ENCODE assay signal across 11 cellular contexts in the genomic region with DNA sequence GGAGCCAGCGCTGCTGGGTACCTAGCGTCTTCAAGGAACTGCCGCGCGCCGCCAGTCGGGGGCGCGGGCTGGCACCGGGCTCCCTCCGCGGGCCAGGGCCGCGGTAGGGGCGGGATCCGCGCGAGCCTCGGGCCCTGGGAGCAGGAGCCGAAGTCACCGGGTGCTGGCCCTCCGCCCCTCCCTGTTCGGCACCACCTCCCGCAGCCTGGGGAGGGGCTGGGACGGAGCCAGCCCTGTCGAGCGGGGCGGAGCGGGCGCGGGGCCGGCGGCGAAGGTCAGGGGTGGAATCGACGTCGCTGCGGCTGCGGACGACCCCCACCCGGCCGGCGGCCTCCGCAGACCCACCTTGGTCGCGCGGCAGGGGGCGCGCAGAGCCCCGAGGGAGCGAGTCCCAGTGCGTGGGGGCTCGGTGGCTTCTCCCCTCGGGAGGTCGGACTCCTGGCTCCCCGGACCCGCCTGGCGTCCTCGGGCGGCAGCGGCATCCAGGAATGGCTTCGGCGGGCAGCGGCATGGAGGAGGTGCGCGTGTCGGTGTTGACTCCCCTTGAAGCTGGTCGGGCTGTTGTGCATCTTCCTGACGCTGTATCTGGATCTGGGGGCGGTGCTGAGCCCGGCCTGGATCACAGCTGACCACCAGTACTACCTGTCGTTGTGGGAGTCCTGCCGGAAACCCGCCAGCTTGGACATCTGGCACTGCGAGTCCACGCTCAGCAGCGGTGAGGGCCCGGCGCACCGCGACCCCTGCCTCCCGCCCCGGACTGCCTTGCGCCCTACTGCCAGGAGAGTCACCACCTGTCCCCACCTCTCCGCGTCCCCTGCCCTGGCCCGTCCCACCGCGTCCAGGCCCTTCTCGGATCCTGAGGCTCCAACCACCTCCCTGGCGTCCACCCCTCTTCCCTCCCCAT. TPM values are rescaled to one million over a fixed set of nuclear protein-coding genes. Genes with fewer than 3 reads are reported as not detected.
DNase-seq lines count a peak whose midpoint lies in the region; ATAC-seq, FAIRE-seq and TF ChIP-seq lines count a peak whose summit lies in the region.
"Had no signal": no experiment of that assay in that cellular context is flagged by ENCODE, and none has a peak within 500 bp of the region (broad histone marks: within the 10 kb centered on the region; RNA-seq: fewer than 3 reads in every experiment).

No MANE protein-coding gene starts in this region.

- no peak overlapping the region for H2AK5ac ChIP-seq in H1 (ENCODE audit: low read depth, low read length)

- peak overlapping the region; percentile 77 to 79 for H3K27ac ChIP-seq in liver (ENCODE audit: low read depth in 1 of 2, low read length in 2 of 2)
- no peak overlapping the region for H3K27ac ChIP-seq in HepG2 (ENCODE audit: extremely low read length, insufficient read depth, low read length)
- no peak overlapping the region for H3K27ac ChIP-seq in H1 (ENCODE audit: low read depth, low read length)

- H4K5ac ChIP-seq in H1 (ENCODE audit: insufficient read length, low read depth, low read length) = no peak overlapping the region

- H2AFZ ChIP-seq in HepG2 (ENCODE audit: low read length) (no peak overlapping the region), H1 (ENCODE audit: low read length) (no peak overlapping the region; the same call in 1 of the 2 replicates)

- H3K56ac ChIP-seq in H1 (replicated peaks; ENCODE audit: insufficient read length, low read depth, low read length) = no peak overlapping the region

- H3K4me3 ChIP-seq in liver (ENCODE audit: low read depth in 1 of 3, low read length in 3 of 3) = peak overlapping the region; percentile 64 to 79 (median 65)
- H3K4me3 ChIP-seq in HepG2 (replicated peaks in 1 of 3; ENCODE audit: insufficient read depth in 1 of 3, low read depth in 2 of 3, low read length in 3 of 3) = no peak overlapping the region
- H3K4me3 ChIP-seq in H1 (ENCODE audit: extremely low read depth in 1 of 4, insufficient read depth in 2 of 4, low read depth in 3 of 4, low read length in 4 of 4) = peak overlapping the region; percentile 43 to 73 (median 59)

- H3K4me2 ChIP-seq in HepG2 (ENCODE audit: low read depth, low read length) (no peak overlapping the region), H1 (ENCODE audit: insufficient read depth in 1 of 2, low read depth in 2 of 2, low read length in 2 of 2) (peak overlapping the region; percentile 69 to 88)

- no peak overlapping the region for H3K27ac Mint-ChIP-seq in mesothelial cell of epicardium
- no peak overlapping the region for H3K27ac Mint-ChIP-seq in activated CD4-positive, alpha-beta memory T cell treated with anti-CD3 and anti-CD28 coated beads, Interleukin-2, amount 10 ng/mL, durations not matched to agents 7 days and 5 days
- H3K27ac Mint-ChIP-seq in stimulated activated naive CD8-positive, alpha-beta T cell treated with anti-CD3 and anti-CD28 coated beads, Interleukin-15, amount 100 ng/mL, for 72 hours = no peak overlapping the region
- H3K27ac Mint-ChIP-seq: CD4-positive, alpha-beta T cell had no signal

- no peak overlapping the region for H3K23ac ChIP-seq in H1 (ENCODE audit: insufficient read length)

- peak overlapping the region; percentile 60 for H3K18ac ChIP-seq in H1 (ENCODE audit: extremely low read depth, low read length)

- no peaks in the 10 kb centered on the region for H3K4me1 Mint-ChIP-seq in mesothelial cell of epicardium
- no peaks in the 10 kb centered on the region for H3K4me1 Mint-ChIP-seq in activated CD4-positive, alpha-beta memory T cell treated with anti-CD3 and anti-CD28 coated beads, Interleukin-2, amount 10 ng/mL, durations not matched to agents 7 days and 5 days
- no peaks in the 10 kb centered on the region for H3K4me1 Mint-ChIP-seq in stimulated activated naive CD8-positive, alpha-beta T cell treated with anti-CD3 and anti-CD28 coated beads, Interleukin-15, amount 100 ng/mL, for 72 hours

- BruUV-seq in HepG2 (replicated peaks; lab: Mats Ljungman, UMichigan) = no TSS peak

- H3K23me2 ChIP-seq in H1 (ENCODE audit: low read depth, low read length) = peaks cover 3% of the 10 kb centered on the region; the same call in 1 of the 2 replicates

- POLR2A ChIA-PET in HepG2 (lab: Yijun Ruan, JAX) (no interaction called here), H1 (lab: Charles Lee; ENCODE audit: partially characterized antibody) (no interaction called here)
- POLR2A ChIA-PET in activated CD4-positive, alpha-beta memory T cell treated with anti-CD3 and anti-CD28 coated beads, Interleukin-2, amount 10 ng/mL, durations not matched to agents 7 days and 5 days (lab: Charles Lee) = no interaction called here

- H3K9ac ChIP-seq in liver (ENCODE audit: low read depth in 1 of 2, low read length in 2 of 2) (peak overlapping the region in 1 of 2 donors; percentile 47), HepG2 (ENCODE audit: insufficient read depth, low read depth, low read length) (no peak overlapping the region), H1 (replicated peaks in 1 of 4; ENCODE audit: extremely low read depth in 1 of 4, low read depth in 3 of 4, low read length in 3 of 4) (peak overlapping the region in 2 of 4 experiments; percentile 32 to 43; a peak in 3 of 7 replicates)

- H4K8ac ChIP-seq in H1 (ENCODE audit: extremely low read depth, insufficient read depth, low read length) = no peak overlapping the region

- H3K79me2 ChIP-seq in HepG2 (ENCODE audit: insufficient read depth, low read length) = no peaks in the 10 kb centered on the region
- H3K79me2 ChIP-seq in H1 (ENCODE audit: control insufficient read depth in 1 of 2, insufficient read depth in 2 of 2, low read length in 2 of 2) = no peaks in the 10 kb centered on the region

- intact Hi-C loops in HepG2 (cut with micrococcal nuclease; ENCODE audit: unreplicated experiment) = no loop called here

- H3K36me3 Mint-ChIP-seq in mesothelial cell of epicardium = no peaks in the 10 kb centered on the region
- no peaks in the 10 kb centered on the region for H3K36me3 Mint-ChIP-seq in activated CD4-positive, alpha-beta memory T cell treated with anti-CD3 and anti-CD28 coated beads, Interleukin-2, amount 10 ng/mL, durations not matched to agents 7 days and 5 days (ENCODE audit: low read depth)

- in situ Hi-C loops in HepG2 (cut with HindIII; ENCODE audit: extremely low pct_ligation_motif_present, low pct_unique_long_range_greater_than_20kb) = no loop called here

- CTCF ChIA-PET in HepG2 (lab: Yijun Ruan, JAX; ENCODE audit: low intra/inter-chr PET ratio, low total read pairs) (no interaction called here), H1 (lab: Charles Lee; ENCODE audit: partially characterized antibody) (interaction anchor here (1.3 kb wide), 1 partner anchor 38 kb away, joined by 4 read pairs; no protein-coding TSS in a partner anchor)
- CTCF ChIA-PET in activated CD4-positive, alpha-beta memory T cell treated with anti-CD3 and anti-CD28 coated beads, Interleukin-2, amount 10 ng/mL, durations not matched to agents 7 days and 5 days (lab: Charles Lee) = no interaction called here

- no peak overlapping the region for H4K91ac ChIP-seq in H1 (replicated peaks; ENCODE audit: insufficient read length, low read length)

- no peak overlapping the region for H2BK12ac ChIP-seq in H1 (ENCODE audit: low read depth, low read length)

- no peak overlapping the region for H2BK20ac ChIP-seq in H1 (ENCODE audit: low read length)

- no peaks in the 10 kb centered on the region for H3K36me3 ChIP-seq in liver (ENCODE audit: control insufficient read depth in 4 of 4, insufficient read depth in 3 of 4, low read depth in 1 of 4, low read length in 3 of 4)
- no peaks in the 10 kb centered on the region for H3K36me3 ChIP-seq in HepG2 (replicated peaks in 1 of 2; ENCODE audit: control insufficient read depth in 1 of 2, insufficient read depth in 2 of 2, low read length in 2 of 2)
- no peaks in the 10 kb centered on the region for H3K36me3 ChIP-seq in H1 (ENCODE audit: control insufficient read depth in 2 of 4, insufficient read depth in 4 of 4, low read length in 3 of 4)

- TF ChIP-seq RAD21 in liver (IDR thresholded peaks at IDR 0.05) (no peak), HepG2 (CRISPR knock-in tag; IDR thresholded peaks at IDR 0.05) (no peak), H1 (IDR thresholded peaks at IDR 0.05 in 1 of 2, conservative IDR thresholded peaks at IDR 0.05 in 1 of 2; ENCODE audit: low read depth in 2 of 2, low read length in 2 of 2) (peak in 1 of 2 experiments; percentile 28; a peak in 2 of 4 replicates)

- TF ChIP-seq POLR2A in HepG2 (IDR thresholded peaks at IDR 0.05; ENCODE audit: insufficient read depth in 1 of 2, low read depth in 2 of 2, low read length in 2 of 2) = no peak
- TF ChIP-seq POLR2A in H1 (IDR thresholded peaks at IDR 0.05; ENCODE audit: control extremely low read depth in 1 of 2, low read depth in 2 of 2, low read length in 2 of 2) = no peak

- peaks cover 25% of the 10 kb centered on the region for H3K27me3 Mint-ChIP-seq in mesothelial cell of epicardium (ENCODE audit: low read depth)
- peaks cover 14% of the 10 kb centered on the region for H3K27me3 Mint-ChIP-seq in activated CD4-positive, alpha-beta memory T cell treated with anti-CD3 and anti-CD28 coated beads, Interleukin-2, amount 10 ng/mL, durations not matched to agents 7 days and 5 days
- H3K27me3 Mint-ChIP-seq in stimulated activated naive CD8-positive, alpha-beta T cell treated with anti-CD3 and anti-CD28 coated beads, Interleukin-15, amount 100 ng/mL, for 72 hours = peaks cover 25% of the 10 kb centered on the region

- peaks cover 0 to 8% (median 5%) of the 10 kb centered on the region in 4 donors for H3K4me1 ChIP-seq in liver (ENCODE audit: control insufficient read depth in 4 of 4, insufficient read depth in 4 of 4, low read length in 3 of 4)
- no peaks in the 10 kb centered on the region for H3K4me1 ChIP-seq in HepG2 (ENCODE audit: insufficient read depth, low read length)
- H3K4me1 ChIP-seq in H1 (replicated peaks in 1 of 4; ENCODE audit: control insufficient read depth in 3 of 4, insufficient read depth in 4 of 4, low read length in 3 of 4) = 0 out of 7 replicates have a peak, but pooled peaks cover 0 to 4% (median 0%) of the 10 kb centered on the region in 4 experiments

- FAIRE-seq in HepG2 (lab: Jason Lieb, UNC) (no peak), H1 (lab: Jason Lieb, UNC) (no peak)

- no peak overlapping the region for H2BK5ac ChIP-seq in H1 (ENCODE audit: low read depth, low read length)

- 2% methylated on average over 91 of the region's 91 CpGs for WGBS in liver
- WGBS in HepG2 (ENCODE audit: low lambda C conversion rate) = 34% methylated on average over 8 of the region's 91 CpGs
- WGBS in H1 (ENCODE audit: extremely low coverage in 1 of 2, insufficient coverage in 1 of 2, insufficient read length in 1 of 2, insufficient replicate concordance in 2 of 2, low coverage in 1 of 2, low lambda C conversion rate in 2 of 2, missing lambda C conversion rate in 1 of 2), 2 experiments = 0% methylated on average over 25 of the region's 91 CpGs; no CpG with 5 or more reads in 1 of the 2 experiments

- no peak overlapping the region for H2BK120ac ChIP-seq in H1 (replicated peaks; ENCODE audit: low read depth, low read length)

- H2BK15ac ChIP-seq in H1 (ENCODE audit: low read length) = no peak overlapping the region

- no peaks in the 10 kb centered on the region for H3K27me3 ChIP-seq in liver (ENCODE audit: control insufficient read depth in 4 of 4, insufficient read depth in 4 of 4, low read length in 3 of 4)
- H3K27me3 ChIP-seq in HepG2 (ENCODE audit: control insufficient read depth in 1 of 2, insufficient read depth in 2 of 2, low read length in 2 of 2) = no peaks in the 10 kb centered on the region
- H3K27me3 ChIP-seq in H1 (replicated peaks in 1 of 4; ENCODE audit: control insufficient read depth in 3 of 4, extremely low read depth in 1 of 4, insufficient read depth in 3 of 4, low read length in 3 of 4) = peaks cover 0 to 3% (median 2%) of the 10 kb centered on the region in 4 experiments; a peak in 3 of 7 replicates

- H3K14ac ChIP-seq in H1 (ENCODE audit: insufficient read length) = no peak overlapping the region

- no peaks in the 10 kb centered on the region for H3K9me3 Mint-ChIP-seq in mesothelial cell of epicardium
- H3K9me3 Mint-ChIP-seq in activated CD4-positive, alpha-beta memory T cell treated with anti-CD3 and anti-CD28 coated beads, Interleukin-2, amount 10 ng/mL, durations not matched to agents 7 days and 5 days = no peaks in the 10 kb centered on the region
- H3K9me3 Mint-ChIP-seq in stimulated activated naive CD8-positive, alpha-beta T cell treated with anti-CD3 and anti-CD28 coated beads, Interleukin-15, amount 100 ng/mL, for 72 hours = no peaks in the 10 kb centered on the region
- H3K9me3 Mint-ChIP-seq: CD4-positive, alpha-beta T cell had no signal

- TF ChIP-seq EP300 in HepG2 (IDR thresholded peaks at IDR 0.05; ENCODE audit: low read depth in 2 of 2, low read length in 2 of 2) (no peak), HepG2 (CRISPR knock-in tag; IDR thresholded peaks at IDR 0.05; ENCODE audit: borderline replicate concordance) (no peak), H1 (IDR thresholded peaks at IDR 0.05; ENCODE audit: borderline replicate concordance in 1 of 2, low read depth in 2 of 2, low read length in 2 of 2) (no peak)

- H3K9me3 ChIP-seq in liver (ENCODE audit: control insufficient read depth in 4 of 4, low read length in 3 of 4) (no peaks in the 10 kb centered on the region), HepG2 (ENCODE audit: low read length) (no peaks in the 10 kb centered on the region), H1 (ENCODE audit: insufficient read depth in 2 of 2, low read depth in 1 of 2, low read length in 1 of 2) (no peaks in the 10 kb centered on the region)

- H4K20me1 ChIP-seq in HepG2 (ENCODE audit: insufficient read depth, low read length) (no peaks in the 10 kb centered on the region), H1 (replicated peaks in 1 of 2; ENCODE audit: control insufficient read depth in 1 of 2, insufficient read depth in 2 of 2, low read length in 2 of 2) (no peaks in the 10 kb centered on the region)

- H3K4me3 Mint-ChIP-seq in mesothelial cell of epicardium = peak overlapping the region; percentile 62
- H3K4me3 Mint-ChIP-seq in activated CD4-positive, alpha-beta memory T cell treated with anti-CD3 and anti-CD28 coated beads, Interleukin-2, amount 10 ng/mL, durations not matched to agents 7 days and 5 days = no peak overlapping the region
- H3K4me3 Mint-ChIP-seq in stimulated activated naive CD8-positive, alpha-beta T cell treated with anti-CD3 and anti-CD28 coated beads, Interleukin-15, amount 100 ng/mL, for 72 hours = no peak overlapping the region
- H3K4me3 Mint-ChIP-seq: CD4-positive, alpha-beta T cell had no signal

- no peak for ATAC-seq in HepG2
- ATAC-seq in stimulated activated naive CD8-positive, alpha-beta T cell treated with anti-CD3 and anti-CD28 coated beads, Interleukin-15, amount 100 ng/mL, for 72 hours = no peak

- no peaks in the 10 kb centered on the region for H3K79me1 ChIP-seq in H1 (ENCODE audit: low read depth, low read length)

- no peak for TF ChIP-seq CTCF in liver (IDR thresholded peaks at IDR 0.05; ENCODE audit: low read depth, low read length, missing input control)
- no peak for TF ChIP-seq CTCF in HepG2 (CRISPR knock-in tag; IDR thresholded peaks at IDR 0.05)
- TF ChIP-seq CTCF in H1 (IDR thresholded peaks at IDR 0.05; ENCODE audit: control extremely low read depth in 1 of 3, insufficient read depth in 1 of 3, low read depth in 1 of 3, low read length in 3 of 3) = peak; percentile 21 to 22 (median 22); a peak in 3 of 4 replicates
- no peak for TF ChIP-seq CTCF in mesothelial cell of epicardium (IDR thresholded peaks at IDR 0.05; ENCODE audit: unreplicated experiment)

- H3K4ac ChIP-seq in H1 (replicated peaks; ENCODE audit: insufficient read length, low read depth, low read length) = no peak overlapping the region

- DNase-seq in HepG2 (ENCODE audit: low spot score) (no peak), H1 (ENCODE audit: low read depth in 1 of 2, low spot score in 2 of 2) (peak in 1 of 2 experiments; percentile 62), mesothelial cell of epicardium (ENCODE audit: low spot score in 2 of 2, unreplicated experiment in 2 of 2) (peak; percentile 20 to 40), superior temporal gyrus (ENCODE audit: extremely low spot score) (no peak), cerebellum (ENCODE audit: low spot score) (no peak)
- DNase-seq in activated CD4-positive, alpha-beta memory T cell treated with anti-CD3 and anti-CD28 coated beads, Interleukin-2, amount 10 ng/mL, durations not matched to agents 7 days and 5 days = no peak
- DNase-seq in stimulated activated naive CD8-positive, alpha-beta T cell treated with anti-CD3 and anti-CD28 coated beads, Interleukin-15, amount 100 ng/mL, for 72 hours = no peak
- DNase-seq: activated CD4-positive, alpha-beta T cell treated with anti-CD3 and anti-CD28 coated beads for 1 hour; CD4-positive, alpha-beta T cell; NCI-H446 treated with DMSO at 0.1 percent for 48 hours had no signal

RNA-seq across cellular contexts. Expression of gene FAM47C, which starts 50.5 kb away (rescaled TPM):
- not detected for total RNA-seq in liver
- polyA plus RNA-seq in liver = not detected
- not detected in 2 replicates for total RNA-seq in HepG2 (2016; rRNA removed; fragmentation: Illumina TruSeq; extraction: Trizol)
- not detected in 2 replicates for total RNA-seq in HepG2 (2016; cell fraction: cytosol; rRNA removed; fragmentation: Illumina TruSeq; extraction: Trizol; ENCODE audit: low read depth)
- total RNA-seq in HepG2 (2016; cell fraction: insoluble cytoplasmic fraction; rRNA removed; fragmentation: Illumina TruSeq; extraction: Trizol) = not detected in 2 replicates
- total RNA-seq in HepG2 (2016; cell fraction: membrane; rRNA removed; fragmentation: Illumina TruSeq; extraction: Trizol) = not detected in 2 replicates
- total RNA-seq in HepG2 (2016; cell fraction: nucleus; rRNA removed; fragmentation: Illumina TruSeq; extraction: Trizol) = not detected in 2 replicates
- polyA plus RNA-seq in HepG2 (2011; rRNA removed) = not detected in 2 replicates
- polyA plus RNA-seq in HepG2 (2011; cell fraction: cytosol; rRNA removed) = not detected in 2 replicates
- polyA plus RNA-seq in HepG2 (2011; cell fraction: nucleus; rRNA removed) = not detected in 2 replicates
- polyA plus RNA-seq in HepG2 (2012) = not detected in 2 replicates
- polyA plus RNA-seq in HepG2 (2016; cell fraction: cytosol; fragmentation: Illumina TruSeq; extraction: Trizol; ENCODE audit: low read depth) = not detected in 2 replicates
- polyA plus RNA-seq in HepG2 (2016; cell fraction: insoluble cytoplasmic fraction; fragmentation: Illumina TruSeq; extraction: Trizol; ENCODE audit: low read depth) = not detected in 2 replicates
- polyA plus RNA-seq in HepG2 (2016; cell fraction: membrane; fragmentation: Illumina TruSeq; extraction: Trizol; ENCODE audit: low read depth) = not detected in 2 replicates
- polyA plus RNA-seq in HepG2 (2016; cell fraction: nucleus; fragmentation: Illumina TruSeq; extraction: Trizol; ENCODE audit: insufficient read depth, low read depth) = not detected in 2 replicates
- polyA minus RNA-seq in HepG2 (2011; rRNA and poly(A)+ RNA removed; ENCODE audit: low replicate concordance) = not detected in 2 replicates
- not detected in 2 replicates for polyA minus RNA-seq in HepG2 (2011; cell fraction: cytosol; rRNA and poly(A)+ RNA removed)
- not detected in 2 replicates for polyA minus RNA-seq in HepG2 (2011; cell fraction: nucleus; rRNA and poly(A)+ RNA removed)
- not detected in 2 replicates for total RNA-seq in H1 (2021; fragmentation: NEBNext Ultra II Directional; extraction: Animal tissue kit (Norgen Biotek cat#: 25700))
- not detected in 2 replicates for polyA plus RNA-seq in H1 (2011; rRNA removed)
- not detected for polyA plus RNA-seq in H1 (2011; cell fraction: cytosol; rRNA removed)
- not detected for polyA plus RNA-seq in H1 (2011; cell fraction: nucleus; rRNA removed)
- polyA plus RNA-seq in H1 (2012, experiment 1 of 2) = not detected in 4 replicates
- polyA plus RNA-seq in H1 (2012, experiment 2 of 2) = not detected
- not detected for polyA plus RNA-seq in H1 (2013, experiment 1 of 2)
- polyA plus RNA-seq in H1 (2013, experiment 2 of 2) = not detected
- not detected in 2 replicates for polyA minus RNA-seq in H1 (2011; rRNA and poly(A)+ RNA removed)
- not detected for polyA minus RNA-seq in H1 (2011; cell fraction: cytosol; rRNA and poly(A)+ RNA removed)
- polyA minus RNA-seq in H1 (2011; cell fraction: nucleus; rRNA and poly(A)+ RNA removed) = not detected
- total RNA-seq in mesothelial cell of epicardium = not detected in 3 replicates
- not detected for total RNA-seq in activated CD4-positive, alpha-beta memory T cell treated with anti-CD3 and anti-CD28 coated beads, Interleukin-2, amount 10 ng/mL, durations not matched to agents 7 days and 5 days
- not detected for total RNA-seq in cerebellum
- total RNA-seq: CD4-positive, alpha-beta T cell had no signal

Comparison
In these comparisons a context has a peak if more than half of its experiments do, and no peak if none do; other contexts are left out.
1. H3K27ac ChIP-seq: peak in liver (2 of 2); none in HepG2 (single experiment) and H1 (single experiment).
2. H3K4me3 ChIP-seq: peak in liver (3 of 3) and H1 (4 of 4); none in HepG2 (0 of 3).
3. CTCF ChIP-seq: peak in H1 (3 of 3); none in liver (single experiment), HepG2 (single experiment) and mesothelial cell of epicardium (single experiment).
4. DNase-seq: peak in mesothelial cell of epicardium (2 of 2); none in HepG2 (single experiment), activated CD4-positive, alpha-beta memory T cell treated with anti-CD3 and anti-CD28 coated beads, Interleukin-2, amount 10 ng/mL, durations not matched to agents 7 days and 5 days (single experiment), superior temporal gyrus (single experiment), stimulated activated naive CD8-positive, alpha-beta T cell treated with anti-CD3 and anti-CD28 coated beads, Interleukin-15, amount 100 ng/mL, for 72 hours (0 of 2) and cerebellum (single experiment).